In genomic region chr16:31145398-31145990, GRCh38 we compare ENCODE assay signal across 22 cellular contexts. TPM values are rescaled to one million over a fixed set of nuclear protein-coding genes. Genes with fewer than 3 reads are reported as not detected.
A peak's percentile ranks its signal among the peaks of the same experiment; 100 is the strongest.
DNase-seq lines count a peak whose midpoint lies in the region; ATAC-seq and TF ChIP-seq lines count a peak whose summit lies in the region.
"Had no signal": no experiment of that assay in that cellular context is flagged by ENCODE, and none has a peak within 500 bp of the region (broad histone marks: within the 10 kb centered on the region; RNA-seq: fewer than 3 reads in every experiment).

No MANE protein-coding gene starts in this region.

- no peaks in the 10 kb centered on the region for H4K20me1 ChIP-seq in osteoblast (ENCODE audit: insufficient read depth, low read length)
- H4K20me1 ChIP-seq: BLaER1 had no signal

- H3K36me3 ChIP-seq in osteoblast (ENCODE audit: insufficient read depth, low read length): no peaks in the 10 kb centered on the region
- H3K36me3 ChIP-seq: BLaER1, MG63, SJCRH30 had no signal

- ATAC-seq in HG03135 (IDR thresholded peaks at IDR 0.05; ENCODE audit: unreplicated experiment): no peak
- ATAC-seq: A549 had no signal

- no peak overlapping the region for H2AFZ ChIP-seq in osteoblast (ENCODE audit: low read length)

- H3K9me3 ChIP-seq in osteoblast (ENCODE audit: low read depth, low read length): no peaks in the 10 kb centered on the region
- H3K9me3 ChIP-seq: A549, BLaER1, MG63, SJCRH30 had no signal

- H3K4me1 ChIP-seq in osteoblast (ENCODE audit: insufficient read depth, low read length): peaks cover 12% of the 10 kb centered on the region

- no peaks in the 10 kb centered on the region for H3K79me2 ChIP-seq in osteoblast (ENCODE audit: insufficient read depth, low read length)

- H3K27ac ChIP-seq in HL-60 (replicated peaks) (no peak overlapping the region), osteoblast (ENCODE audit: low read depth, low read length) (no peak overlapping the region)
- H3K27ac ChIP-seq: A549, BLaER1, SJCRH30 had no signal

- H3K27me3 ChIP-seq in HL-60 (ENCODE audit: insufficient read depth, poor library complexity, severe bottlenecking) (no peaks in the 10 kb centered on the region), osteoblast (ENCODE audit: insufficient read depth, low read length) (peaks cover 30% of the 10 kb centered on the region)
- H3K27me3 ChIP-seq: BLaER1, MG63, SJCRH30 had no signal

- H3K4me3 ChIP-seq in HL-60 (replicated peaks; ENCODE audit: insufficient read depth, low read length) (peak overlapping the region; percentile 12; the same call in 1 of the 2 replicates), osteoblast (ENCODE audit: insufficient read depth, low read length) (no peak overlapping the region)
- H3K4me3 ChIP-seq: A549, BLaER1, MG63, SJCRH30 had no signal

- H3K4me2 ChIP-seq in osteoblast (ENCODE audit: insufficient read depth, low read length): no peak overlapping the region
- H3K4me2 ChIP-seq: A549, BLaER1 had no signal

- TF ChIP-seq CTCF in HL-60 (IDR thresholded peaks at IDR 0.05; ENCODE audit: insufficient read depth, low read length): no peak
- no peak for TF ChIP-seq CTCF in osteoblast (IDR thresholded peaks at IDR 0.05; ENCODE audit: extremely low read depth, low read depth, low read length)

- DNase-seq in NCI-H345 (lab: John Stamatoyannopoulos, UW) (peak; percentile 17), NCI-H345 treated with DMSO at 0.1 percent for 48 hours (lab: John Stamatoyannopoulos, UW; ENCODE audit: unreplicated experiment) (no peak), HL-60 (ENCODE audit: low read depth in 1 of 2, low spot score in 1 of 2) (peak in 1 of 2 experiments; percentile 30), NCI-H510A treated with DMSO at 0.1 percent for 48 hours (lab: John Stamatoyannopoulos, UW) (peak; percentile 62), osteoblast (ENCODE audit: insufficient read length, low spot score, missing footprints) (peak; percentile 68), DMS79 treated with DMSO at 0.1 percent for 48 hours (lab: John Stamatoyannopoulos, UW) (no peak)
- DNase-seq: Calu3; CD4-positive, alpha-beta memory T cell; DND-41; H7; HFFc6; Kasumi-1; MG63; NCI-H1105 treated with DMSO at 0.1 percent for 48 hours; NCI-H187; NCI-H446; NCI-H748 treated with DMSO at 0.1 percent for 48 hours; SJCRH30 had no signal

RNA-seq across cellular contexts. Expression of gene PRSS36, which starts 4.4 kb away (rescaled TPM):
- total RNA-seq in osteoblast: 0.29 TPM in 1 of 2 replicates, not detected in the other

RNA-seq across cellular contexts. Expression of gene PRSS8, which starts 10.0 kb away (rescaled TPM):
- not detected in 2 replicates for total RNA-seq in osteoblast
- total RNA-seq: CD4-positive, alpha-beta memory T cell; HFFc6; SJCRH30; T-helper 1 cell treated with Interleukin-12 subunit alpha and Interleukin-12 subunit beta and Interleukin-4 antibody, amounts not matched to agents 30 ng/mL and 1 ng/mL, for 36 hours had no signal

RNA-seq across cellular contexts. Expression of gene KAT8, which starts 28.0 kb away (rescaled TPM):
- total RNA-seq in osteoblast: 31.8 and 35.1 TPM in 2 replicates

RNA-seq across cellular contexts. Expression of gene FUS, which starts 34.4 kb away (rescaled TPM):
- 24.2 and 30.4 TPM in 2 replicates for total RNA-seq in osteoblast

RNA-seq across cellular contexts. Expression of gene BCKDK, which starts 37.3 kb away (rescaled TPM):
- total RNA-seq in osteoblast: 25.9 and 30.0 TPM in 2 replicates

Comparison
In these comparisons a context has a peak if more than half of its experiments do, and no peak if none do; other contexts are left out.
1. DNase-seq: peak in NCI-H345 (single experiment), NCI-H510A treated with DMSO at 0.1 percent for 48 hours (single experiment) and osteoblast (single experiment); none in NCI-H345 treated with DMSO at 0.1 percent for 48 hours (single experiment) and DMS79 treated with DMSO at 0.1 percent for 48 hours (single experiment).